20 cellular contexts compared by ENCODE assay signal in genomic region chr9:137880160-137880975, GRCh38. TPM values are rescaled to one million over a fixed set of nuclear protein-coding genes. Genes with fewer than 3 reads are reported as not detected.
"Had no signal": no experiment of that assay in that cellular context is flagged by ENCODE, and none has a peak within 500 bp of the region (broad histone marks: within the 10 kb centered on the region; RNA-seq: fewer than 3 reads in every experiment).

No MANE protein-coding gene starts in this region.

- H3K4me1 Mint-ChIP-seq: natural killer cell; stimulated activated memory B cell treated with anti-CD40 and anti-IgM and Interleukin-4, amounts not matched to agents 10 μg/mL and 1 μg/mL and 100 μg/mL, for 72 hours had no signal

- H3K27ac ChIP-seq: heart left ventricle, neutrophil, spleen, thoracic aorta, upper lobe of left lung had no signal

- ATAC-seq: heart left ventricle; natural killer cell; stimulated activated memory B cell treated with anti-CD40 and anti-IgM and Interleukin-4, amounts not matched to agents 10 μg/mL and 1 μg/mL and 100 μg/mL, for 72 hours had no signal

- H3K36me3 Mint-ChIP-seq: activated naive CD8-positive, alpha-beta T cell; immature natural killer cell; natural killer cell; stimulated activated memory B cell treated with anti-CD40 and anti-IgM and Interleukin-4, amounts not matched to agents 10 μg/mL and 1 μg/mL and 100 μg/mL, for 72 hours had no signal

- H3K36me3 ChIP-seq: heart left ventricle, neutrophil, spleen, thoracic aorta, upper lobe of left lung had no signal

- H3K9me3 ChIP-seq: heart left ventricle, neutrophil, thoracic aorta, upper lobe of left lung had no signal

- DNase-seq: activated CD4-positive, alpha-beta T cell treated with anti-CD3 and anti-CD28 coated beads, Interleukin-2, amount 50 U/mL, for 48 hours; activated gamma-delta T cell treated with Interleukin-2 at 50 U/mL for 16 hours; amygdala; caudate nucleus; foreskin melanocyte; heart left ventricle; immature natural killer cell; mesendoderm; natural killer cell; retina; spleen; stimulated activated CD4-positive, alpha-beta T cell treated with anti-CD3 and anti-CD28 coated beads, Interleukin-4, amount 100 ng/mL, for 4 hours had no signal

- H3K27ac Mint-ChIP-seq: activated naive CD8-positive, alpha-beta T cell; activated T-helper 1 cell treated with anti-CD3 and anti-CD28 coated beads, Interleukin-12 subunit alpha, Interleukin-12 subunit beta, Interleukin-2, Interleukin-4 antibody, amounts not matched to agents 30 ng/mL and 10 ng/mL and 1 ng/mL, durations not matched to agents 14 hours and 24 hours and 36 hours; immature natural killer cell; natural killer cell; stimulated activated memory B cell treated with anti-CD40 and anti-IgM and Interleukin-4, amounts not matched to agents 10 μg/mL and 1 μg/mL and 100 μg/mL, for 72 hours; T-helper 1 cell treated with Interleukin-12 subunit alpha and Interleukin-12 subunit beta and Interleukin-4 antibody, amounts not matched to agents 30 μg/mL and 1 μg/mL, for 36 hours had no signal

- H3K4me3 ChIP-seq: heart left ventricle, spleen, thoracic aorta, upper lobe of left lung had no signal

- H3K4me3 Mint-ChIP-seq: activated T-helper 1 cell treated with anti-CD3 and anti-CD28 coated beads, Interleukin-12 subunit alpha, Interleukin-12 subunit beta, Interleukin-2, Interleukin-4 antibody, amounts not matched to agents 30 ng/mL and 10 ng/mL and 1 ng/mL, durations not matched to agents 14 hours and 24 hours and 36 hours; natural killer cell; stimulated activated memory B cell treated with anti-CD40 and anti-IgM and Interleukin-4, amounts not matched to agents 10 μg/mL and 1 μg/mL and 100 μg/mL, for 72 hours; T-helper 1 cell treated with Interleukin-12 subunit alpha and Interleukin-12 subunit beta and Interleukin-4 antibody, amounts not matched to agents 30 μg/mL and 1 μg/mL, for 36 hours had no signal

RNA-seq across cellular contexts. Expression of gene CACNA1B, which starts 2.8 kb away (rescaled TPM):
- total RNA-seq: activated T-helper 1 cell treated with anti-CD3 and anti-CD28 coated beads, Interleukin-12 subunit alpha, Interleukin-12 subunit beta, Interleukin-2, Interleukin-4 antibody, amounts not matched to agents 30 ng/mL and 10 ng/mL and 1 ng/mL, durations not matched to agents 14 hours and 24 hours and 36 hours; lower leg skin had no signal
